In the genomic region with DNA sequence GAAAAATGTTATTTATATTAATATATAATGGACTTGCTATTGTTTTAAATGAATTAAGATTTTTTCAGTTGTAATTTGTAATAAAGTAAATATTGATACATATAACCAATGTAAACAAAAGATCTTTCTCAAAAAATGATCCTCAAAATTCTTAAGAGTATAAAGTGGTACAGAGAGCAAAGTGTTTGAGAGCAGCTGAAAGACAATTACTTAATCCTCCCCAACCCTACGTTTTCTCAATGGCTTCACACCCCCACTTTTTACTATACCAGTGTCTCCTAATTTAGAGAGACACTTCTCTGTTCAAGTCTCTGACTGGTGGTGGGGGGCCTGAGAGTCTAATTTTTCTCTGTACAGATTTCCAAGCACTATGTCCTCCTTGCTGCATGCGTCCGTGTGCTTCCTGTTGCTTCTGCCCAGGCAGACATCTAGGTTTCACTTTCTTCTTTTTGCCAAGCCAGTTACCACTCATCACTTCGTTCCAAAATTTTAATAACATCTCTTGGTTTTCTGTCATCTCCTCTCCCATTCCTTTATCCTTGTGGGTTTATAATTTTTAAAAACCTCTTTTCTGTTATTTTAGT, we compare ENCODE assay signal across 9 cellular contexts.
A peak's percentile ranks its signal among the peaks of the same experiment; 100 is the strongest.
DNase-seq lines count a peak whose midpoint lies in the region; ATAC-seq and TF ChIP-seq lines count a peak whose summit lies in the region.
"Had no signal": no experiment of that assay in that cellular context is flagged by ENCODE, and none has a peak within 500 bp of the region (broad histone marks: within the 10 kb centered on the region; RNA-seq: fewer than 3 reads in every experiment).

No MANE protein-coding gene starts in this region.

- H3K27ac ChIP-seq in prostate gland = no peak overlapping the region
- H3K27ac ChIP-seq in SJCRH30 = no peak overlapping the region
- no peak overlapping the region for H3K27ac ChIP-seq in psoas muscle

- peak overlapping the region; percentile 20 to 50 for H3K4me3 Mint-ChIP-seq in effector memory CD8-positive, alpha-beta T cell

- no peaks in the 10 kb centered on the region for H3K4me1 Mint-ChIP-seq in effector memory CD8-positive, alpha-beta T cell (ENCODE audit: low read depth in 2 of 2)

- no peaks in the 10 kb centered on the region for H3K4me1 ChIP-seq in prostate gland (replicated peaks)
- H3K4me1 ChIP-seq in SJCRH30 = no peaks in the 10 kb centered on the region
- H3K4me1 ChIP-seq in psoas muscle = no peaks in the 10 kb centered on the region

- H3K36me3 Mint-ChIP-seq in effector memory CD8-positive, alpha-beta T cell (ENCODE audit: insufficient read depth) = no peaks in the 10 kb centered on the region

- peak overlapping the region; percentile 28 for H3K4me3 ChIP-seq in MG63
- H3K4me3 ChIP-seq in prostate gland = no peak overlapping the region
- no peak overlapping the region for H3K4me3 ChIP-seq in SJCRH30
- no peak overlapping the region for H3K4me3 ChIP-seq in psoas muscle
- H3K4me3 ChIP-seq: K562 had no signal

- H3K27me3 Mint-ChIP-seq in effector memory CD8-positive, alpha-beta T cell = no peaks in the 10 kb centered on the region

- TF ChIP-seq CTCF in prostate gland (IDR thresholded peaks at IDR 0.05) = no peak
- TF ChIP-seq CTCF in psoas muscle (IDR thresholded peaks at IDR 0.05) = no peak

- H3K9me3 Mint-ChIP-seq in effector memory CD8-positive, alpha-beta T cell = peaks cover 2 to 7% of the 10 kb centered on the region in 2 donors

- H3K27me3 ChIP-seq in MG63 (no peaks in the 10 kb centered on the region), prostate gland (replicated peaks; ENCODE audit: insufficient read depth) (no peaks in the 10 kb centered on the region), SJCRH30 (no peaks in the 10 kb centered on the region), psoas muscle (ENCODE audit: insufficient read depth in 3 of 3, low read length in 2 of 3) (no peaks in the 10 kb centered on the region)

- DNase-seq in MG63 = peak; percentile 13
- DNase-seq in effector memory CD8-positive, alpha-beta T cell = no peak
- DNase-seq in prostate gland (ENCODE audit: low spot score) = no peak
- no peak for DNase-seq in SJCRH30
- DNase-seq in activated effector memory CD4-positive, alpha-beta T cell treated with anti-CD3 and anti-CD28 coated beads, Interleukin-2, amount 50 U/mL, for 16 hours = no peak
- DNase-seq in psoas muscle = no peak

- no peaks in the 10 kb centered on the region for H3K36me3 ChIP-seq in MG63
- H3K36me3 ChIP-seq in prostate gland = no peaks in the 10 kb centered on the region
- H3K36me3 ChIP-seq in SJCRH30 = no peaks in the 10 kb centered on the region
- H3K36me3 ChIP-seq in psoas muscle (ENCODE audit: insufficient read depth in 1 of 2, low read depth in 1 of 2) = no peaks in the 10 kb centered on the region

- intact Hi-C loops in prostate gland (cut with DNase I) (no loop called here), psoas muscle (cut with DNase I) (no loop called here)

- no peak overlapping the region for H3K27ac Mint-ChIP-seq in effector memory CD8-positive, alpha-beta T cell

- no peak for TF ChIP-seq POLR2A in prostate gland (IDR thresholded peaks at IDR 0.05)

- H3K9me3 ChIP-seq in MG63 = no peaks in the 10 kb centered on the region
- no peaks in the 10 kb centered on the region for H3K9me3 ChIP-seq in prostate gland
- H3K9me3 ChIP-seq in SJCRH30 (replicated peaks) = no peaks in the 10 kb centered on the region
- no peaks in the 10 kb centered on the region for H3K9me3 ChIP-seq in psoas muscle

- ATAC-seq in GM18502 (IDR thresholded peaks at IDR 0.05; ENCODE audit: poor library complexity, unreplicated experiment) = peak; percentile 90
- peak; percentile 77 for ATAC-seq in GM21619 (IDR thresholded peaks at IDR 0.05; ENCODE audit: unreplicated experiment)
- no peak for ATAC-seq in effector memory CD8-positive, alpha-beta T cell (replicated peaks)
- ATAC-seq in psoas muscle = no peak
- ATAC-seq: K562 had no signal

- WGBS in prostate gland = 44% methylated on average over 4 of the region's 4 CpGs
- WGBS in psoas muscle, 3 donors = 41 to 56% (median 44%) methylated on average over 4 of the region's 4 CpGs

Comparison
In these comparisons a context has a peak if more than half of its experiments do, and no peak if none do; other contexts are left out.
1. ATAC-seq: peak in GM18502 (single experiment) and GM21619 (single experiment); none in effector memory CD8-positive, alpha-beta T cell (single experiment) and psoas muscle (0 of 4).